14 cellular contexts compared by ENCODE assay signal in genomic region chr10:58028597-58029366, GRCh38.
DNase-seq lines count a peak whose midpoint lies in the region; FAIRE-seq and TF ChIP-seq lines count a peak whose summit lies in the region.
"Had no signal": no experiment of that assay in that cellular context is flagged by ENCODE, and none has a peak within 500 bp of the region (broad histone marks: within the 10 kb centered on the region; RNA-seq: fewer than 3 reads in every experiment).

No MANE protein-coding gene starts in this region.

- H3K9me3 ChIP-seq in right atrium auricular region: no peaks in the 10 kb centered on the region
- H3K9me3 ChIP-seq: testis had no signal

- H3K36me3 Mint-ChIP-seq in activated T-cell treated with anti-CD3 and anti-CD28 coated beads, Interleukin-2, amount 50 U/mL, for 24 hours (ENCODE audit: low read depth): no peaks in the 10 kb centered on the region

- H3K27ac ChIP-seq in right atrium auricular region: no peak overlapping the region
- H3K27ac ChIP-seq: heart right ventricle, testis had no signal

- no peaks in the 10 kb centered on the region for H3K27me3 ChIP-seq in right atrium auricular region
- H3K27me3 ChIP-seq: heart right ventricle, testis had no signal

- H3K27ac Mint-ChIP-seq in activated T-cell treated with anti-CD3 and anti-CD28 coated beads, Interleukin-2, amount 50 U/mL, for 24 hours: no peak overlapping the region
- H3K27ac Mint-ChIP-seq: T-helper 1 cell treated with Interleukin-12 subunit alpha and Interleukin-12 subunit beta and Interleukin-4 antibody, amounts not matched to agents 30 μg/mL and 1 μg/mL, for 36 hours had no signal

- no peaks in the 10 kb centered on the region for H3K27me3 Mint-ChIP-seq in activated T-cell treated with anti-CD3 and anti-CD28 coated beads, Interleukin-2, amount 50 U/mL, for 24 hours

- H3K9me3 Mint-ChIP-seq in activated T-cell treated with anti-CD3 and anti-CD28 coated beads, Interleukin-2, amount 50 U/mL, for 24 hours: no peaks in the 10 kb centered on the region
- H3K9me3 Mint-ChIP-seq: T-helper 1 cell treated with Interleukin-12 subunit alpha and Interleukin-12 subunit beta and Interleukin-4 antibody, amounts not matched to agents 30 μg/mL and 1 μg/mL, for 36 hours had no signal

- H3K4me1 Mint-ChIP-seq in activated T-cell treated with anti-CD3 and anti-CD28 coated beads, Interleukin-2, amount 50 U/mL, for 24 hours (ENCODE audit: low read depth): no peaks in the 10 kb centered on the region

- DNase-seq in H54 (ENCODE audit: insufficient read length, low spot score) (peak; percentile 54), SW480 (ENCODE audit: low spot score) (peak; percentile 17), fibroblast of the aortic adventitia (ENCODE audit: low read depth) (peak; percentile 82), smooth muscle cell of the brain vasculature (ENCODE audit: low read depth, low spot score) (peak; percentile 52), NCI-H510A treated with DMSO at 0.1 percent for 48 hours (lab: John Stamatoyannopoulos, UW) (no peak), NCI-H1694 (lab: John Stamatoyannopoulos, UW) (no peak), right atrium auricular region (ENCODE audit: low spot score) (no peak)
- no peak for DNase-seq in activated T-cell treated with anti-CD3 and anti-CD28 coated beads, Interleukin-2, amount 50 U/mL, for 24 hours
- DNase-seq: activated CD4-positive, alpha-beta T cell treated with anti-CD3 and anti-CD28 coated beads, Interleukin-2, amount 50 U/mL, for 48 hours; activated naive CD4-positive, alpha-beta T cell; DMS79 treated with DMSO at 0.1 percent for 48 hours; heart right ventricle; testis had no signal

- H3K36me3 ChIP-seq in right atrium auricular region: no peaks in the 10 kb centered on the region
- H3K36me3 ChIP-seq: heart right ventricle had no signal

- H3K4me3 ChIP-seq in fibroblast of the aortic adventitia (ENCODE audit: low read depth, low read length) (no peak overlapping the region), right atrium auricular region (no peak overlapping the region)
- H3K4me3 ChIP-seq: heart right ventricle, testis had no signal

- no peak overlapping the region for H3K4me3 Mint-ChIP-seq in activated T-cell treated with anti-CD3 and anti-CD28 coated beads, Interleukin-2, amount 50 U/mL, for 24 hours
- H3K4me3 Mint-ChIP-seq: T-helper 1 cell treated with Interleukin-12 subunit alpha and Interleukin-12 subunit beta and Interleukin-4 antibody, amounts not matched to agents 30 μg/mL and 1 μg/mL, for 36 hours had no signal

- TF ChIP-seq CTCF in fibroblast of the aortic adventitia (IDR thresholded peaks at IDR 0.05; ENCODE audit: insufficient read depth, low read length) (no peak), right atrium auricular region (IDR thresholded peaks at IDR 0.05) (no peak)

- no peaks in the 10 kb centered on the region for H3K4me1 ChIP-seq in right atrium auricular region
- H3K4me1 ChIP-seq: heart right ventricle, testis had no signal

- no peak for TF ChIP-seq POLR2A in H54 (IDR thresholded peaks at IDR 0.05; ENCODE audit: low read depth, low read length)

- FAIRE-seq in H54 (lab: Jason Lieb, UNC): peak; percentile 100

Comparison
In these comparisons a context has a peak if more than half of its experiments do, and no peak if none do; other contexts are left out.
1. DNase-seq: peak in H54 (single experiment), SW480 (single experiment), fibroblast of the aortic adventitia (single experiment) and smooth muscle cell of the brain vasculature (single experiment); none in NCI-H510A treated with DMSO at 0.1 percent for 48 hours (single experiment), activated T-cell treated with anti-CD3 and anti-CD28 coated beads, Interleukin-2, amount 50 U/mL, for 24 hours (single experiment), NCI-H1694 (single experiment) and right atrium auricular region (single experiment).